10 cellular contexts compared by ENCODE assay signal in the genomic region with DNA sequence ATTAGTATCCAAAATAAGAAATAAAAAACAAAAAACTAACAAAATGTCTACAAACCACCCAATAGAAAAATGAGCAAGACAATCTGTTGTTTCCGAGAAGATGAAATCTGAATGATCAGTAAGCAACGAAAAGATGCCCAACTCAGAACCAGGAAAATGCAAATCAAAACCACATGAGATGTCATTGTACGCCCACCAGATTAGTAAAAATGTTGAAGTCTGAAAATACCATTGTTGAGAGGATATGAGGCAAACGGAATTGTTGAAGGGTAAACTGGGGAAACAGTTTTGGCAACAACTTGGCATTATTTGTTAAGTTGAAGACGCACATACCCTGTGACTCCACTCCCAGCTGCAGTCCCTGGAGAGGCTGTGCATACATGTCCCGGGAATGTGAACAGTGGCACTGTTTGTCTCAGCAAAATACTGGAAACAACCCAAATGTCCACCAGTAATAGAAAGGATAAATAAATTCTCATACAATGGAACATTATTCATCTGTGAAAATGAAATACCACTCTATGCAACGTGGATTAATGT. TPM values are rescaled to one million over a fixed set of nuclear protein-coding genes. Genes with fewer than 3 reads are reported as not detected.
DNase-seq lines count a peak whose midpoint lies in the region; ATAC-seq and TF ChIP-seq lines count a peak whose summit lies in the region.
"Had no signal": no experiment of that assay in that cellular context is flagged by ENCODE, and none has a peak within 500 bp of the region (broad histone marks: within the 10 kb centered on the region; RNA-seq: fewer than 3 reads in every experiment).

No MANE protein-coding gene starts in this region.

- H3K4me3 ChIP-seq in ACC112 (ENCODE audit: low read depth, low read length), result peak overlapping the region; percentile 69
- H3K4me3 ChIP-seq in lower lobe of right lung, result no peak overlapping the region

- H3K79me2 ChIP-seq in ACC112 (ENCODE audit: control insufficient read depth, insufficient read depth, low read length, unreplicated experiment), result peaks cover 68% of the 10 kb centered on the region

- H3K4me3 Mint-ChIP-seq in HFFc6 (peak overlapping the region; percentile 75; the same call in 1 of the 2 replicates), brain (peak overlapping the region in 1 of 5 experiments; percentile 52)

- H3K9me3 Mint-ChIP-seq in HFFc6 (no peaks in the 10 kb centered on the region), brain (peaks cover 0 to 13% (median 9%) of the 10 kb centered on the region in 5 experiments)

- H3K27ac Mint-ChIP-seq in HFFc6, result peak overlapping the region; percentile 72
- H3K27ac Mint-ChIP-seq in brain, result peak overlapping the region in 3 of 5 experiments; percentile 49 to 59 (median 50)

- H3K36me3 Mint-ChIP-seq in HFFc6 (ENCODE audit: low read depth), result peaks cover 22% of the 10 kb centered on the region
- H3K36me3 Mint-ChIP-seq in brain, result peaks cover 61% of the 10 kb centered on the region

- peaks cover 50% of the 10 kb centered on the region for H3K4me1 ChIP-seq in ACC112 (ENCODE audit: control insufficient read depth, insufficient read depth, low read length, unreplicated experiment)
- H3K4me1 ChIP-seq in lower lobe of right lung, result peaks cover 64% of the 10 kb centered on the region

- TF ChIP-seq CTCF in HFFc6 (IDR thresholded peaks at IDR 0.05), result no peak
- no peak for TF ChIP-seq CTCF in brain (conservative IDR thresholded peaks at IDR 0.05)
- TF ChIP-seq CTCF in lower lobe of right lung (IDR thresholded peaks at IDR 0.05), result no peak

- H3K27me3 Mint-ChIP-seq in HFFc6 (ENCODE audit: insufficient read depth) (peaks cover 2% of the 10 kb centered on the region), brain (peaks cover 4% of the 10 kb centered on the region)

- H3K36me3 ChIP-seq in ACC112 (ENCODE audit: insufficient read depth, low read length) (no peaks in the 10 kb centered on the region; the same call in 1 of the 2 replicates), lower lobe of right lung (peaks cover 27% of the 10 kb centered on the region)

- peak; percentile 45 for DNase-seq in HFFc6
- DNase-seq in lower lobe of right lung, result no peak
- DNase-seq in DMS114 treated with DMSO at 0.1 percent for 48 hours (lab: John Stamatoyannopoulos, UW; ENCODE audit: unreplicated experiment), result no peak
- DNase-seq: DND-41 had no signal

- H3K9me3 ChIP-seq in lower lobe of right lung, result no peaks in the 10 kb centered on the region

- H3K27me3 ChIP-seq in ACC112 (ENCODE audit: insufficient read depth, low read length) (no peaks in the 10 kb centered on the region), lower lobe of right lung (ENCODE audit: low read depth) (no peaks in the 10 kb centered on the region)

- ATAC-seq in lower lobe of right lung, result peak; percentile 54 to 73
- no peak for ATAC-seq in HG03159 (IDR thresholded peaks at IDR 0.05; ENCODE audit: unreplicated experiment)
- ATAC-seq in GM18868 (IDR thresholded peaks at IDR 0.05; ENCODE audit: unreplicated experiment), result no peak
- ATAC-seq in GM18502 (IDR thresholded peaks at IDR 0.05; ENCODE audit: poor library complexity, unreplicated experiment), result no peak

- intact Hi-C loops in lower lobe of right lung (cut with DNase I), result no loop called here

- H3K4me1 Mint-ChIP-seq in HFFc6 (ENCODE audit: low read depth) (peaks cover 62% of the 10 kb centered on the region), brain (peaks cover 58% of the 10 kb centered on the region)

- H3K27ac ChIP-seq in ACC112 (ENCODE audit: low read depth, low read length), result peak overlapping the region; percentile 97
- peak overlapping the region; percentile 76 for H3K27ac ChIP-seq in lower lobe of right lung

- no peak overlapping the region for H2AFZ ChIP-seq in ACC112 (ENCODE audit: low read length, unreplicated experiment)

RNA-seq across cellular contexts. Expression of gene ZBTB17, which starts 10.6 kb away (rescaled TPM):
- 10 to 100 TPM; 22.5 to 25.4 (median 24.1) TPM for total RNA-seq in HFFc6 (2021; fragmentation: NEBNext Ultra II Directional; extraction: Animal tissue kit (Norgen Biotek cat#: 25700))
- polyA plus RNA-seq in brain (ENCODE audit: insufficient read depth, low read depth, low replicate concordance), result 32.7 TPM
- 37.7 TPM for total RNA-seq in lower lobe of right lung

RNA-seq across cellular contexts. Expression of gene SRARP, which starts 38.7 kb away (rescaled TPM):
- total RNA-seq in HFFc6 (2021; fragmentation: NEBNext Ultra II Directional; extraction: Animal tissue kit (Norgen Biotek cat#: 25700)), result not detected
- polyA plus RNA-seq in brain (ENCODE audit: insufficient read depth, low read depth, low replicate concordance), result 5.6 TPM
- 0.21 TPM for total RNA-seq in lower lobe of right lung

RNA-seq across cellular contexts. Expression of gene HSPB7, which starts 52.5 kb away (rescaled TPM):
- 10 to 100 TPM; 15.5 to 40.6 (median 33.0) TPM for total RNA-seq in HFFc6 (2021; fragmentation: NEBNext Ultra II Directional; extraction: Animal tissue kit (Norgen Biotek cat#: 25700))
- 1.5 TPM for polyA plus RNA-seq in brain (ENCODE audit: insufficient read depth, low read depth, low replicate concordance)
- 4.9 TPM for total RNA-seq in lower lobe of right lung
- total RNA-seq: dermis microvascular lymphatic vessel endothelial cell had no signal

RNA-seq across cellular contexts. Expression of gene CLCNKA, which starts 56.5 kb away (rescaled TPM):
- not detected for total RNA-seq in HFFc6 (2021; fragmentation: NEBNext Ultra II Directional; extraction: Animal tissue kit (Norgen Biotek cat#: 25700))
- polyA plus RNA-seq in brain (ENCODE audit: insufficient read depth, low read depth, low replicate concordance), result 0.17 TPM
- 0.65 TPM for total RNA-seq in lower lobe of right lung
- total RNA-seq: dermis microvascular lymphatic vessel endothelial cell had no signal

Comparison
In these comparisons a context has a peak if more than half of its experiments do, and no peak if none do; other contexts are left out.
1. ATAC-seq: peak in lower lobe of right lung (2 of 2); none in HG03159 (single experiment), GM18868 (single experiment) and GM18502 (single experiment).